22 cellular contexts compared by ENCODE assay signal in genomic region chr14:60963761-60964160, GRCh38.
"Had no signal": no experiment of that assay in that cellular context is flagged by ENCODE, and none has a peak within 500 bp of the region (broad histone marks: within the 10 kb centered on the region; RNA-seq: fewer than 3 reads in every experiment).

No MANE protein-coding gene starts in this region.

- ATAC-seq: activated CD8-positive, alpha-beta T cell treated with anti-CD3 and anti-CD28 coated beads for 36 hours; body of pancreas; left cardiac atrium; upper lobe of right lung had no signal

- DNase-seq: activated CD4-positive, alpha-beta T cell treated with anti-CD3 and anti-CD28 coated beads, Interleukin-2, amount 10 ng/mL, durations not matched to agents 24 days and 14 days; activated CD8-positive, alpha-beta T cell treated with anti-CD3 and anti-CD28 coated beads for 36 hours; activated naive CD4-positive, alpha-beta T cell treated with Interleukin-2 at 50 U/mL for 16 hours; activated naive CD8-positive, alpha-beta T cell treated with anti-CD3 and anti-CD28 coated beads, Interleukin-2, amount 10 ng/mL, durations not matched to agents 7 days and 5 days; activated T-cell treated with anti-CD3 and anti-CD28 coated beads, Interleukin-2, amount 50 U/mL, for 1 hour; amygdala; body of pancreas; central memory CD4-positive, alpha-beta T cell; cortex of kidney; effector CD4-positive, alpha-beta T cell; left cardiac atrium; stimulated activated CD4-positive, alpha-beta T cell treated with anti-CD3 and anti-CD28 coated beads, Interleukin-12 subunit alpha, Interleukin-12 subunit beta, amount 100 ng/mL, for 4 hours; stimulated activated CD4-positive, alpha-beta T cell treated with anti-CD3 and anti-CD28 coated beads, Interleukin-1b, Interleukin-23, amount 100 ng/mL, for 48 hours; stimulated activated CD8-positive, alpha-beta memory T cell treated with anti-CD3 and anti-CD28 coated beads, Interleukin-4, amount 100 ng/mL, for 48 hours; stimulated activated naive CD4-positive, alpha-beta T cell; T-helper 1 cell; T-helper 9 cell; upper lobe of right lung had no signal

- H3K27me3 Mint-ChIP-seq: activated CD4-positive, alpha-beta T cell treated with anti-CD3 and anti-CD28 coated beads, Interleukin-2, amount 10 ng/mL, durations not matched to agents 24 days and 14 days; activated CD8-positive, alpha-beta T cell treated with anti-CD3 and anti-CD28 coated beads for 36 hours; activated naive CD8-positive, alpha-beta T cell treated with anti-CD3 and anti-CD28 coated beads, Interleukin-2, amount 10 ng/mL, durations not matched to agents 7 days and 5 days had no signal

- H3K27ac Mint-ChIP-seq: activated CD4-positive, alpha-beta T cell treated with anti-CD3 and anti-CD28 coated beads, Interleukin-2, amount 10 ng/mL, durations not matched to agents 24 days and 14 days; activated CD8-positive, alpha-beta T cell treated with anti-CD3 and anti-CD28 coated beads for 36 hours; activated naive CD8-positive, alpha-beta T cell treated with anti-CD3 and anti-CD28 coated beads, Interleukin-2, amount 10 ng/mL, durations not matched to agents 7 days and 5 days; activated T-helper 2 cell treated with anti-CD3 and anti-CD28 coated beads, Interferon-gamma antibody, Interleukin-2, Interleukin-4, amounts not matched to agents 10 μg/mL and 5 μg/mL and 100 μg/mL, durations not matched to agents 14 hours and 24 hours and 36 hours; mesothelial cell of epicardium had no signal

- H3K27me3 ChIP-seq: body of pancreas, hepatocyte, upper lobe of right lung had no signal

- H3K4me1 ChIP-seq: body of pancreas, upper lobe of right lung had no signal

- H3K27ac ChIP-seq: body of pancreas, hepatocyte, upper lobe of right lung had no signal

- H3K4me3 ChIP-seq: body of pancreas, hepatocyte, lung, upper lobe of right lung had no signal

- H3K4me3 Mint-ChIP-seq: activated CD4-positive, alpha-beta T cell treated with anti-CD3 and anti-CD28 coated beads, Interleukin-2, amount 10 ng/mL, durations not matched to agents 24 days and 14 days; activated CD8-positive, alpha-beta T cell treated with anti-CD3 and anti-CD28 coated beads for 36 hours; activated naive CD8-positive, alpha-beta T cell treated with anti-CD3 and anti-CD28 coated beads, Interleukin-2, amount 10 ng/mL, durations not matched to agents 7 days and 5 days; mesothelial cell of epicardium had no signal

- H3K36me3 ChIP-seq: upper lobe of right lung had no signal

- H3K9me3 ChIP-seq: upper lobe of right lung had no signal
